In genomic region chr4:16669036-16669435, GRCh38 we compare ENCODE assay signal across 22 cellular contexts.
DNase-seq lines count a peak whose midpoint lies in the region; ATAC-seq and TF ChIP-seq lines count a peak whose summit lies in the region.
"Had no signal": no experiment of that assay in that cellular context is flagged by ENCODE, and none has a peak within 500 bp of the region (broad histone marks: within the 10 kb centered on the region; RNA-seq: fewer than 3 reads in every experiment).

No MANE protein-coding gene starts in this region.

- H3K4me3 ChIP-seq in choroid plexus epithelial cell (ENCODE audit: low read depth, low read length) (no peak overlapping the region), gastrocnemius medialis (no peak overlapping the region)
- H3K4me3 ChIP-seq: ascending aorta, GM12878, PC-9, tibial nerve had no signal

- DNase-seq in HFFc6 (no peak), choroid plexus epithelial cell (ENCODE audit: low read depth) (peak; percentile 54), left ventricle myocardium superior (no peak), gastrocnemius medialis (no peak), activated gamma-delta T cell treated with Interleukin-2 at 50 U/mL for 16 hours (no peak), COLO668 (lab: John Stamatoyannopoulos, UW; ENCODE audit: unreplicated experiment) (no peak), KG1 (lab: John Stamatoyannopoulos, UW) (no peak)
- DNase-seq in stimulated activated effector memory CD8-positive, alpha-beta T cell treated with anti-CD3 and anti-CD28 coated beads, Interleukin-12 subunit alpha, Interleukin-12 subunit beta, amount 100 ng/mL, for 72 hours (ENCODE audit: low spot score in 2 of 2) = no peak
- DNase-seq: activated naive CD4-positive, alpha-beta T cell treated with anti-CD3 and anti-CD28 coated beads for 36 hours; activated T-cell treated with anti-CD3 and anti-CD28 coated beads, Interleukin-2, amount 50 U/mL, for 48 hours; AML-193; effector CD4-positive, alpha-beta T cell; NCI-H1105 treated with DMSO at 0.1 percent for 48 hours; NCI-H2107; NCI-H510A; PC-9; stimulated activated CD4-positive, alpha-beta T cell treated with anti-CD3 and anti-CD28 coated beads, Interleukin-2, amount 100 ng/mL, for 48 hours; stimulated activated naive CD4-positive, alpha-beta T cell treated with Interleukin-2 at 50 U/mL for 16 hours had no signal

- no peak overlapping the region for H3K27ac ChIP-seq in gastrocnemius medialis
- H3K27ac ChIP-seq: ascending aorta, PC-9 had no signal

- no peaks in the 10 kb centered on the region for H3K9me3 Mint-ChIP-seq in HFFc6
- H3K9me3 Mint-ChIP-seq in stimulated activated effector memory CD8-positive, alpha-beta T cell treated with anti-CD3 and anti-CD28 coated beads, Interleukin-12 subunit alpha, Interleukin-12 subunit beta, amount 100 ng/mL, for 72 hours = no peaks in the 10 kb centered on the region
- H3K9me3 Mint-ChIP-seq: activated naive CD4-positive, alpha-beta T cell treated with anti-CD3 and anti-CD28 coated beads for 36 hours had no signal

- peaks cover 12% of the 10 kb centered on the region for H3K36me3 Mint-ChIP-seq in HFFc6 (ENCODE audit: low read depth)
- no peaks in the 10 kb centered on the region for H3K36me3 Mint-ChIP-seq in stimulated activated effector memory CD8-positive, alpha-beta T cell treated with anti-CD3 and anti-CD28 coated beads, Interleukin-12 subunit alpha, Interleukin-12 subunit beta, amount 100 ng/mL, for 72 hours

- no peak for TF ChIP-seq POLR2A in gastrocnemius medialis (IDR thresholded peaks at IDR 0.05)

- intact Hi-C loops in left ventricle myocardium superior (cut with micrococcal nuclease) (no loop called here), gastrocnemius medialis (cut with DNase I; ENCODE audit: low total_unique reads) (no loop called here)

- H3K4me1 ChIP-seq in gastrocnemius medialis = peaks cover 0 to 2% of the 10 kb centered on the region in 2 donors

- no peak overlapping the region for H3K4me3 Mint-ChIP-seq in HFFc6
- no peak overlapping the region for H3K4me3 Mint-ChIP-seq in stimulated activated effector memory CD8-positive, alpha-beta T cell treated with anti-CD3 and anti-CD28 coated beads, Interleukin-12 subunit alpha, Interleukin-12 subunit beta, amount 100 ng/mL, for 72 hours
- H3K4me3 Mint-ChIP-seq: activated naive CD4-positive, alpha-beta T cell treated with anti-CD3 and anti-CD28 coated beads for 36 hours had no signal

- peak overlapping the region; percentile 47; the same call in 1 of the 2 replicates for H3K27ac Mint-ChIP-seq in HFFc6
- H3K27ac Mint-ChIP-seq in stimulated activated effector memory CD8-positive, alpha-beta T cell treated with anti-CD3 and anti-CD28 coated beads, Interleukin-12 subunit alpha, Interleukin-12 subunit beta, amount 100 ng/mL, for 72 hours = no peak overlapping the region
- H3K27ac Mint-ChIP-seq: activated naive CD4-positive, alpha-beta T cell treated with anti-CD3 and anti-CD28 coated beads for 36 hours had no signal

- TF ChIP-seq CTCF in HFFc6 (IDR thresholded peaks at IDR 0.05) (no peak), choroid plexus epithelial cell (conservative IDR thresholded peaks at IDR 0.05; ENCODE audit: low read depth, low read length) (no peak), gastrocnemius medialis (IDR thresholded peaks at IDR 0.05 in 4 of 5, conservative IDR thresholded peaks at IDR 0.05 in 1 of 5) (no peak)

- H3K27me3 ChIP-seq in gastrocnemius medialis = no peaks in the 10 kb centered on the region
- H3K27me3 ChIP-seq: ascending aorta, tibial nerve had no signal

- no peaks in the 10 kb centered on the region for H3K9me3 ChIP-seq in gastrocnemius medialis
- H3K9me3 ChIP-seq: ascending aorta, tibial nerve had no signal

- H3K36me3 ChIP-seq in gastrocnemius medialis = no peaks in the 10 kb centered on the region
- H3K36me3 ChIP-seq: ascending aorta, tibial nerve had no signal

- H3K27me3 Mint-ChIP-seq in HFFc6 (ENCODE audit: insufficient read depth) = peaks cover 4% of the 10 kb centered on the region; the same call in 1 of the 2 replicates

- in situ Hi-C loops in gastrocnemius medialis (cut with MboI; ENCODE audit: low sequenced_read_pairs in 4 of 4) = no loop called here

- ATAC-seq in left ventricle myocardium superior (peak; percentile 93), gastrocnemius medialis (peak; percentile 39 to 58)
- ATAC-seq in stimulated activated effector memory CD8-positive, alpha-beta T cell treated with anti-CD3 and anti-CD28 coated beads, Interleukin-12 subunit alpha, Interleukin-12 subunit beta, amount 100 ng/mL, for 72 hours = no peak
- ATAC-seq: esophagus mucosa, GM12878 had no signal

- peaks cover 55% of the 10 kb centered on the region for H3K4me1 Mint-ChIP-seq in HFFc6 (ENCODE audit: low read depth)
- no peaks in the 10 kb centered on the region for H3K4me1 Mint-ChIP-seq in stimulated activated effector memory CD8-positive, alpha-beta T cell treated with anti-CD3 and anti-CD28 coated beads, Interleukin-12 subunit alpha, Interleukin-12 subunit beta, amount 100 ng/mL, for 72 hours
